32 cellular contexts compared by ENCODE assay signal in the genomic region with DNA sequence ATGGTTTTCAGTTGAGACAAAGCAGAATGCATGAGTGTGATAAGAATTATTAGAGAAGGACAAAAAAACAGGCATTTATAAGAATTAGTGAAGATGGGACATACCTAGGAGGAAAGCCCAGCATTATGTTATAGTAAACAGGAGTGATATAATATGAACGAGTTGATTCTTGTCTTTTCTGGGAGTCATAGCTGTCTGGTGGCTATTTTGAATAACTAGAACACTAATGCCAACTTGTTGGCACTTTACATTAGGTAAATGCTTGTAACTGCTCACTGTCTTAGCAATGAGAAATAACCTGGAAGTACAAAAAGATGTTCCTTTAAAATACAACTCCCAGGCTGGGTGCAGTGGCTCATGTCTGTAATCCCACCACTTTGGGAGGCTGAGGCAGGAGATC.
"Had no signal": no experiment of that assay in that cellular context is flagged by ENCODE, and none has a peak within 500 bp of the region (broad histone marks: within the 10 kb centered on the region; RNA-seq: fewer than 3 reads in every experiment).

No MANE protein-coding gene starts in this region.

- H3K4me1 Mint-ChIP-seq: activated B cell treated with CpG ODN at 0.5 μM for 24 hours; activated CD4-positive, alpha-beta T cell treated with anti-CD3 and anti-CD28 coated beads, Interleukin-2, amount 10 ng/mL, durations not matched to agents 24 days and 14 days; activated naive CD4-positive, alpha-beta T cell treated with anti-CD3 and anti-CD28 coated beads, Interleukin-2, amount 10 ng/mL, durations not matched to agents 7 days and 5 days; activated naive CD4-positive, alpha-beta T cell treated with anti-CD3 and anti-CD28 coated beads, Interleukin-2, amount 50 U/mL, for 24 hours; activated naive CD8-positive, alpha-beta T cell treated with anti-CD3 and anti-CD28 coated beads, Interleukin-2, amount 10 ng/mL, durations not matched to agents 7 days and 5 days; activated naive CD8-positive, alpha-beta T cell treated with anti-CD3 and anti-CD28 coated beads, Interleukin-2, amount 50 U/mL, for 24 hours; brain had no signal

- H3K36me3 Mint-ChIP-seq: activated CD4-positive, alpha-beta memory T cell treated with anti-CD3 and anti-CD28 coated beads for 36 hours; activated naive CD4-positive, alpha-beta T cell treated with anti-CD3 and anti-CD28 coated beads, Interleukin-2, amount 10 ng/mL, durations not matched to agents 7 days and 5 days; activated naive CD4-positive, alpha-beta T cell treated with anti-CD3 and anti-CD28 coated beads, Interleukin-2, amount 50 U/mL, for 24 hours; activated naive CD8-positive, alpha-beta T cell; activated naive CD8-positive, alpha-beta T cell treated with anti-CD3 and anti-CD28 coated beads, Interleukin-2, amount 10 ng/mL, durations not matched to agents 7 days and 5 days; brain had no signal

- H3K4me3 Mint-ChIP-seq: activated B cell treated with CpG ODN at 0.5 μM for 24 hours; activated CD4-positive, alpha-beta memory T cell treated with anti-CD3 and anti-CD28 coated beads for 36 hours; activated CD4-positive, alpha-beta T cell treated with anti-CD3 and anti-CD28 coated beads, Interleukin-2, amount 10 ng/mL, durations not matched to agents 24 days and 14 days; activated CD8-positive, alpha-beta T cell treated with anti-CD3 and anti-CD28 coated beads for 36 hours; activated naive CD4-positive, alpha-beta T cell treated with anti-CD3 and anti-CD28 coated beads, Interleukin-2, amount 10 ng/mL, durations not matched to agents 7 days and 5 days; activated naive CD4-positive, alpha-beta T cell treated with anti-CD3 and anti-CD28 coated beads, Interleukin-2, amount 50 U/mL, for 24 hours; activated naive CD8-positive, alpha-beta T cell; activated naive CD8-positive, alpha-beta T cell treated with anti-CD3 and anti-CD28 coated beads, Interleukin-2, amount 10 ng/mL, durations not matched to agents 7 days and 5 days; activated naive CD8-positive, alpha-beta T cell treated with anti-CD3 and anti-CD28 coated beads, Interleukin-2, amount 50 U/mL, for 24 hours; activated T-cell treated with anti-CD3 and anti-CD28 coated beads, Interleukin-2, amount 50 U/mL, for 24 hours; brain; T-helper 1 cell treated with Interleukin-12 subunit alpha and Interleukin-12 subunit beta and Interleukin-4 antibody, amounts not matched to agents 30 μg/mL and 1 μg/mL, for 36 hours; T-helper 2 cell treated with Interferon-gamma antibody and Interleukin-4, amounts not matched to agents 5 μg/mL and 100 μg/mL, for 36 hours had no signal

- H3K27me3 Mint-ChIP-seq: activated B cell treated with CpG ODN at 0.5 μM for 24 hours; activated CD4-positive, alpha-beta memory T cell treated with anti-CD3 and anti-CD28 coated beads for 36 hours; activated CD4-positive, alpha-beta T cell treated with anti-CD3 and anti-CD28 coated beads, Interleukin-2, amount 10 ng/mL, durations not matched to agents 24 days and 14 days; activated CD8-positive, alpha-beta T cell treated with anti-CD3 and anti-CD28 coated beads for 36 hours; activated naive CD4-positive, alpha-beta T cell treated with anti-CD3 and anti-CD28 coated beads, Interleukin-2, amount 10 ng/mL, durations not matched to agents 7 days and 5 days; activated naive CD4-positive, alpha-beta T cell treated with anti-CD3 and anti-CD28 coated beads, Interleukin-2, amount 50 U/mL, for 24 hours; activated naive CD8-positive, alpha-beta T cell; activated naive CD8-positive, alpha-beta T cell treated with anti-CD3 and anti-CD28 coated beads, Interleukin-2, amount 10 ng/mL, durations not matched to agents 7 days and 5 days; activated naive CD8-positive, alpha-beta T cell treated with anti-CD3 and anti-CD28 coated beads, Interleukin-2, amount 50 U/mL, for 24 hours; activated T-cell treated with anti-CD3 and anti-CD28 coated beads, Interleukin-2, amount 50 U/mL, for 24 hours; brain had no signal

- FAIRE-seq: TTC549 had no signal

- ATAC-seq: activated CD8-positive, alpha-beta T cell treated with anti-CD3 and anti-CD28 coated beads for 36 hours; activated naive CD8-positive, alpha-beta T cell treated with anti-CD3 and anti-CD28 coated beads, Interleukin-2, amount 50 U/mL, for 24 hours had no signal

- H3K4me3 ChIP-seq: ascending aorta had no signal

- DNase-seq: activated B cell treated with CpG ODN at 0.5 μM for 24 hours; activated CD4-positive, alpha-beta memory T cell treated with anti-CD3 and anti-CD28 coated beads for 36 hours; activated CD4-positive, alpha-beta T cell treated with anti-CD3 and anti-CD28 coated beads for 4 hours; activated CD4-positive, alpha-beta T cell treated with anti-CD3 and anti-CD28 coated beads, Interleukin-2, amount 10 ng/mL, durations not matched to agents 24 days and 14 days; activated CD4-positive, alpha-beta T cell treated with anti-CD3 and anti-CD28 coated beads, Interleukin-2, amount 50 U/mL, for 1 hour; activated CD4-positive, alpha-beta T cell treated with anti-CD3 and anti-CD28 coated beads, Interleukin-2, amount 50 U/mL, for 4 hours; activated CD4-positive, CD25-positive, alpha-beta regulatory T cell treated with anti-CD3 and anti-CD28 coated beads, Interleukin-2, amount 50 U/mL, for 72 hours; activated CD8-positive, alpha-beta memory T cell treated with anti-CD3 and anti-CD28 coated beads, Interleukin-2, amount 50 U/mL, for 48 hours; activated CD8-positive, alpha-beta T cell treated with anti-CD3 and anti-CD28 coated beads for 36 hours; activated effector memory CD4-positive, alpha-beta T cell treated with Interleukin-2 at 50 U/mL for 16 hours; activated gamma-delta T cell; activated naive CD4-positive, alpha-beta T cell treated with anti-CD3 and anti-CD28 coated beads, Interleukin-2, amount 10 ng/mL, durations not matched to agents 7 days and 5 days; activated naive CD4-positive, alpha-beta T cell treated with Interleukin-2 at 50 U/mL for 16 hours; activated naive CD8-positive, alpha-beta T cell treated with anti-CD3 and anti-CD28 coated beads, Interleukin-2, amount 10 ng/mL, durations not matched to agents 7 days and 5 days; activated naive CD8-positive, alpha-beta T cell treated with anti-CD3 and anti-CD28 coated beads, Interleukin-2, amount 50 U/mL, for 24 hours; activated T-cell treated with anti-CD3 and anti-CD28 coated beads, Interleukin-2, amount 50 U/mL, for 24 hours; activated T-cell treated with anti-CD3 and anti-CD28 coated beads, Interleukin-2, amount 50 U/mL, for 48 hours; amygdala; anterior cingulate cortex; central memory CD4-positive, alpha-beta T cell; T-helper 1 cell; T-helper 2 cell; T-helper 9 cell had no signal

- H3K27me3 ChIP-seq: ascending aorta had no signal

- H3K27ac ChIP-seq: ascending aorta, VCaP had no signal

- H3K9me3 Mint-ChIP-seq: activated CD4-positive, alpha-beta T cell treated with anti-CD3 and anti-CD28 coated beads, Interleukin-2, amount 10 ng/mL, durations not matched to agents 24 days and 14 days; activated naive CD4-positive, alpha-beta T cell treated with anti-CD3 and anti-CD28 coated beads, Interleukin-2, amount 50 U/mL, for 24 hours had no signal

- H3K36me3 ChIP-seq: ascending aorta had no signal

- H3K27ac Mint-ChIP-seq: activated B cell treated with CpG ODN at 0.5 μM for 24 hours; activated CD4-positive, alpha-beta memory T cell treated with anti-CD3 and anti-CD28 coated beads for 36 hours; activated CD4-positive, alpha-beta T cell treated with anti-CD3 and anti-CD28 coated beads, Interleukin-2, amount 10 ng/mL, durations not matched to agents 24 days and 14 days; activated CD8-positive, alpha-beta T cell treated with anti-CD3 and anti-CD28 coated beads for 36 hours; activated naive CD4-positive, alpha-beta T cell treated with anti-CD3 and anti-CD28 coated beads, Interleukin-2, amount 10 ng/mL, durations not matched to agents 7 days and 5 days; activated naive CD4-positive, alpha-beta T cell treated with anti-CD3 and anti-CD28 coated beads, Interleukin-2, amount 50 U/mL, for 24 hours; activated naive CD8-positive, alpha-beta T cell; activated naive CD8-positive, alpha-beta T cell treated with anti-CD3 and anti-CD28 coated beads, Interleukin-2, amount 10 ng/mL, durations not matched to agents 7 days and 5 days; activated naive CD8-positive, alpha-beta T cell treated with anti-CD3 and anti-CD28 coated beads, Interleukin-2, amount 50 U/mL, for 24 hours; activated T-cell treated with anti-CD3 and anti-CD28 coated beads, Interleukin-2, amount 50 U/mL, for 24 hours; activated T-helper 2 cell treated with anti-CD3 and anti-CD28 coated beads, Interferon-gamma antibody, Interleukin-2, Interleukin-4, amounts not matched to agents 10 μg/mL and 5 μg/mL and 100 μg/mL, durations not matched to agents 14 hours and 24 hours and 36 hours; brain; T-helper 1 cell treated with Interleukin-12 subunit alpha and Interleukin-12 subunit beta and Interleukin-4 antibody, amounts not matched to agents 30 μg/mL and 1 μg/mL, for 36 hours; T-helper 2 cell treated with Interferon-gamma antibody and Interleukin-4, amounts not matched to agents 5 μg/mL and 100 μg/mL, for 36 hours had no signal

- H3K9me3 ChIP-seq: ascending aorta had no signal
